ENCODE assay signal across 16 cellular contexts in the genomic region with DNA sequence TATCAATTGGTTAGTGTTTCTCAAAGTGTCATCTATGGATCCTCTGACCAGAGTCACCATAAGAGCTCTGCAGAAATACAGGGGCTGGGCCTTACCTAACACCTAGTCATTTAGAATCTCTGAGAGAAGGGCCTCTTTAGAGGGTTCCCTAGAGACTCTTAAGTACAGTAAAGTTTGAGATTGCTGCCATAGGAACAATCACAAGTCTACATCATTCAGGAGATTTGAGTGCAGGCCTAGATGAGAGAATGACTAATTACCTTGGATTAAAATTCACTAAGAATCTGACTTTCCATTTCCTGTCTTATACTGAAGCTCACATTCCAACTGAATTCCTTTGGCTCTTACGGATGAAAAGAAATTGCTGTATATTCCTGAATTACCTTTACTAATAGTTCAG.
DNase-seq lines count a peak whose midpoint lies in the region; ATAC-seq, FAIRE-seq and TF ChIP-seq lines count a peak whose summit lies in the region.
"Had no signal": no experiment of that assay in that cellular context is flagged by ENCODE, and none has a peak within 500 bp of the region (broad histone marks: within the 10 kb centered on the region; RNA-seq: fewer than 3 reads in every experiment).

No MANE protein-coding gene starts in this region.

- H3K4me3 ChIP-seq in cardiac fibroblast (replicated peaks in 1 of 2; ENCODE audit: low read depth in 2 of 2, low read length in 2 of 2), result no peak overlapping the region
- H3K4me3 ChIP-seq in tibial artery, result no peak overlapping the region
- H3K4me3 ChIP-seq: BLaER1 treated with 17β-estradiol and CSF1 and Interleukin-3, amounts not matched to agents 10 nM and 100 nM; tibial nerve had no signal

- H3K27ac ChIP-seq in tibial artery, result no peak overlapping the region
- H3K27ac ChIP-seq: BLaER1 treated with 17β-estradiol and CSF1 and Interleukin-3, amounts not matched to agents 10 nM and 100 nM; parathyroid adenoma; tibial nerve had no signal

- intact Hi-C loops in tibial artery (cut with DNase I; ENCODE audit: low total_unique reads), result no loop called here

- no peak for TF ChIP-seq CTCF in cardiac fibroblast (IDR thresholded peaks at IDR 0.05; ENCODE audit: low read depth, low read length)
- no peak for TF ChIP-seq CTCF in tibial artery (IDR thresholded peaks at IDR 0.05)

- no peaks in the 10 kb centered on the region for H3K9me3 ChIP-seq in tibial artery
- H3K9me3 ChIP-seq: tibial nerve had no signal

- no peak for ATAC-seq in GM18868 (IDR thresholded peaks at IDR 0.05; ENCODE audit: unreplicated experiment)
- ATAC-seq: HepG2 had no signal

- H3K27me3 ChIP-seq in tibial artery, result no peaks in the 10 kb centered on the region
- H3K27me3 ChIP-seq: BLaER1 treated with 17β-estradiol and CSF1 and Interleukin-3, amounts not matched to agents 10 nM and 100 nM; tibial nerve had no signal

- H3K36me3 ChIP-seq in tibial artery, result no peaks in the 10 kb centered on the region
- H3K36me3 ChIP-seq: tibial nerve had no signal

- peak; percentile 68 for DNase-seq in EL
- peak; percentile 50 for DNase-seq in HTR-8/SVneo (ENCODE audit: insufficient read length, low spot score)
- peak; percentile 34 to 66 for DNase-seq in cardiac fibroblast (ENCODE audit: low read depth in 2 of 2)
- peak; percentile 65 for DNase-seq in non-pigmented ciliary epithelial cell (ENCODE audit: low read depth)
- no peak for DNase-seq in effector CD8-positive, alpha-beta T cell (lab: John Stamatoyannopoulos, UW)
- DNase-seq in tibial artery, result no peak
- DNase-seq: DMS79, midbrain, NCI-H1092, NCI-H2227 treated with DMSO at 0.1 percent for 48 hours had no signal

- peak; percentile 75 for FAIRE-seq in HTR-8/SVneo (lab: Jason Lieb, UNC)
- FAIRE-seq: GM12891, HepG2 had no signal

- H3K4me1 ChIP-seq in tibial artery, result no peaks in the 10 kb centered on the region
- H3K4me1 ChIP-seq: parathyroid adenoma had no signal

Comparison
In these comparisons a context has a peak if more than half of its experiments do, and no peak if none do; other contexts are left out.
1. DNase-seq: peak in EL (single experiment), HTR-8/SVneo (single experiment), cardiac fibroblast (2 of 2) and non-pigmented ciliary epithelial cell (single experiment); none in effector CD8-positive, alpha-beta T cell (single experiment) and tibial artery (0 of 2).